23 cellular contexts compared by ENCODE assay signal in genomic region chr18:55592106-55592505, GRCh38. TPM values are rescaled to one million over a fixed set of nuclear protein-coding genes. Genes with fewer than 3 reads are reported as not detected.
A peak's percentile ranks its signal among the peaks of the same experiment; 100 is the strongest.
DNase-seq lines count a peak whose midpoint lies in the region; ATAC-seq, FAIRE-seq and TF ChIP-seq lines count a peak whose summit lies in the region.
"Had no signal": no experiment of that assay in that cellular context is flagged by ENCODE, and none has a peak within 500 bp of the region (broad histone marks: within the 10 kb centered on the region; RNA-seq: fewer than 3 reads in every experiment).

No MANE protein-coding gene starts in this region.

- H3K4me3 Mint-ChIP-seq in HFFc6 (no peak overlapping the region), neural crest cell (peak overlapping the region; percentile 5)
- H3K4me3 Mint-ChIP-seq: CD4-positive, CD25-positive, alpha-beta regulatory T cell had no signal

- no peak for TF ChIP-seq POLR2A in K562 (conservative IDR thresholded peaks at IDR 0.05)

- peak overlapping the region in 1 of 2 experiments; percentile 58; a peak in 2 of 4 replicates for H3K9ac ChIP-seq in K562 (ENCODE audit: insufficient read depth in 1 of 2, low read depth in 2 of 2, low read length in 2 of 2)
- H3K9ac ChIP-seq: BLaER1, SK-N-SH had no signal

- WGBS in K562 (ENCODE audit: insufficient coverage, low coverage, missing lambda C conversion rate): 33% methylated on average over 1 of the region's 1 CpG

- peak; percentile 58 for DNase-seq in EH (ENCODE audit: low read depth)
- peak; percentile 44 for DNase-seq in HFFc6
- DNase-seq in K562 (ENCODE audit: extremely low read depth in 1 of 4, low spot score in 3 of 4): peak in 1 of 4 experiments; percentile 38
- DNase-seq in neural crest cell (ENCODE audit: low read depth, low spot score): no peak
- DNase-seq in activated T-cell treated with anti-CD3 and anti-CD28 coated beads for 4 hours: no peak
- DNase-seq in NCI-H446 treated with DMSO at 0.1 percent for 48 hours (lab: John Stamatoyannopoulos, UW): no peak
- DNase-seq: CD4-positive, CD25-positive, alpha-beta regulatory T cell; DMS153; GDM1; HCEC 1CT; Kasumi-1; MG63; NCI-H1105 treated with DMSO at 0.1 percent for 48 hours; NCI-H1694; NCI-H2029 treated with DMSO at 0.1 percent for 48 hours; NCI-H526 treated with DMSO at 0.1 percent for 48 hours; Peyer's patch; SK-N-SH had no signal

- no TSS peak for BruUV-seq in K562 (replicated peaks; lab: Mats Ljungman, UMichigan)

- peaks cover 20% of the 10 kb centered on the region for H3K79me2 ChIP-seq in K562 (ENCODE audit: control insufficient read depth, insufficient read depth, low read length)

- H3K4me1 ChIP-seq in K562 (replicated peaks in 1 of 2; ENCODE audit: control insufficient read depth in 2 of 2, insufficient read depth in 2 of 2, low read length in 2 of 2): peaks cover 6 to 34% of the 10 kb centered on the region in 2 experiments
- H3K4me1 ChIP-seq: Peyer's patch had no signal

- no peaks in the 10 kb centered on the region for H3K36me3 ChIP-seq in K562 (ENCODE audit: control insufficient read depth, insufficient read depth, low read length)
- H3K36me3 ChIP-seq: BLaER1, MG63, Peyer's patch had no signal

- peak overlapping the region; percentile 48; the same call in 1 of the 2 replicates for H3K4me2 ChIP-seq in K562 (ENCODE audit: insufficient read depth, low read length)
- H3K4me2 ChIP-seq: BLaER1, SK-N-SH had no signal

- TF ChIP-seq CTCF in HFFc6 (IDR thresholded peaks at IDR 0.05): no peak
- no peak for TF ChIP-seq CTCF in K562 (IDR thresholded peaks at IDR 0.05 in 2 of 3, conservative IDR thresholded peaks at IDR 0.05 in 1 of 3; ENCODE audit: insufficient read depth in 2 of 3, low read depth in 1 of 3, low read length in 3 of 3)
- no peak for TF ChIP-seq CTCF in neural crest cell (conservative IDR thresholded peaks at IDR 0.05)

- no peaks in the 10 kb centered on the region; the same call in 1 of the 2 replicates for H3K9me3 Mint-ChIP-seq in HFFc6
- no peaks in the 10 kb centered on the region for H3K9me3 Mint-ChIP-seq in neural crest cell

- in situ Hi-C loops in K562 (cut with MboI): no loop called here

- H3K27ac Mint-ChIP-seq in HFFc6 (peak overlapping the region; percentile 66; the same call in 1 of the 2 replicates), neural crest cell (ENCODE audit: unreplicated experiment) (no peak overlapping the region)
- H3K27ac Mint-ChIP-seq: CD4-positive, CD25-positive, alpha-beta regulatory T cell had no signal

- peak overlapping the region; percentile 77 for H3K27ac ChIP-seq in K562 (ENCODE audit: extremely low read depth, low read depth, low read length)
- H3K27ac ChIP-seq: BLaER1, HL-60, Peyer's patch had no signal

- no peak for TF ChIP-seq RAD21 in K562 (CRISPR knock-in tag; conservative IDR thresholded peaks at IDR 0.05 in 1 of 2, IDR thresholded peaks at IDR 0.05 in 1 of 2)

- ATAC-seq in K562 (no peak), GM19035 (IDR thresholded peaks at IDR 0.05; ENCODE audit: unreplicated experiment) (no peak)
- ATAC-seq: GM12878 had no signal

- no peak overlapping the region for H3K4me3 ChIP-seq in K562
- H3K4me3 ChIP-seq: BLaER1, GM12878, MG63, Peyer's patch had no signal

- no peak for TF ChIP-seq EP300 in K562 (IDR thresholded peaks at IDR 0.05; ENCODE audit: low read length)

- intact Hi-C loops in K562 (cut with micrococcal nuclease): loop anchor here (5.0 kb wide), 2 partner anchors 140 to 175 kb away; no protein-coding TSS in a partner anchor

- no peaks in the 10 kb centered on the region; the same call in 1 of the 2 replicates for H3K9me3 ChIP-seq in K562 (replicated peaks; ENCODE audit: control insufficient read depth, insufficient read depth, low read depth, low read length)
- H3K9me3 ChIP-seq: MG63, Peyer's patch, SK-N-SH had no signal

- POLR2A ChIA-PET in K562 (lab: Yijun Ruan, JAX): no interaction called here

- peak overlapping the region; percentile 74 for H2AFZ ChIP-seq in K562 (ENCODE audit: low read depth, low read length)

- peak; percentile 63 for FAIRE-seq in K562 (lab: Jason Lieb, UNC)
- FAIRE-seq: GM12878, H1 had no signal

- H3K27me3 ChIP-seq in K562 (ENCODE audit: control insufficient read depth in 2 of 2, insufficient read depth in 2 of 2, low read length in 2 of 2): no peaks in the 10 kb centered on the region
- H3K27me3 ChIP-seq: BLaER1, MG63, Peyer's patch had no signal

- H3K4me1 Mint-ChIP-seq in HFFc6 (ENCODE audit: low read depth) (peaks cover 32% of the 10 kb centered on the region), neural crest cell (peaks cover 11% of the 10 kb centered on the region)

- no peaks in the 10 kb centered on the region for H4K20me1 ChIP-seq in K562 (replicated peaks; ENCODE audit: control insufficient read depth, insufficient read depth, low read length)
- H4K20me1 ChIP-seq: BLaER1 had no signal

- no peaks in the 10 kb centered on the region for H3K9me1 ChIP-seq in K562 (ENCODE audit: control insufficient read depth, insufficient read depth, low read length)

- H3K36me3 Mint-ChIP-seq in HFFc6 (ENCODE audit: low read depth) (no peaks in the 10 kb centered on the region), neural crest cell (ENCODE audit: low read depth) (no peaks in the 10 kb centered on the region)
- H3K36me3 Mint-ChIP-seq: CD4-positive, CD25-positive, alpha-beta regulatory T cell had no signal

- CTCF ChIA-PET in K562 (lab: Yijun Ruan, JAX; ENCODE audit: low intra/inter-chr PET ratio): no interaction called here

- H3K27me3 Mint-ChIP-seq in HFFc6 (ENCODE audit: insufficient read depth) (no peaks in the 10 kb centered on the region), neural crest cell (ENCODE audit: low read depth) (no peaks in the 10 kb centered on the region)

TF ChIP-seq in K562, 482 proteins besides CTCF, POLR2A, EP300 and RAD21:
- TF ChIP-seq SRSF3 (IDR thresholded peaks at IDR 0.05; ENCODE audit: insufficient read depth, low read length) (no peak), FOXK1 (CRISPR knock-in tag; IDR thresholded peaks at IDR 0.05; ENCODE audit: borderline replicate concordance) (no peak), GABPB2 (CRISPR knock-in tag; conservative IDR thresholded peaks at IDR 0.05) (no peak), L3MBTL2 (IDR thresholded peaks at IDR 0.05) (peak; percentile 22; the same call in 1 of the 2 replicates)

RNA-seq across cellular contexts. Expression of gene TCF4, which starts 4.1 kb away (rescaled TPM):
- total RNA-seq in HFFc6 (2021; fragmentation: NEBNext Ultra II Directional; extraction: Animal tissue kit (Norgen Biotek cat#: 25700)): 10 to 100 TPM; 50.4 to 71.1 (median 59.0) TPM
- total RNA-seq in K562 (2011; cell fraction: chromatin; rRNA removed; ENCODE audit: low replicate concordance): 45.5 and 85.0 TPM in 2 replicates
- 14.8 and 17.6 TPM in 2 replicates for total RNA-seq in K562 (2011; cell fraction: nucleolus; rRNA removed)
- 40.0 and 62.5 TPM in 2 replicates for total RNA-seq in K562 (2011; cell fraction: nucleoplasm; rRNA removed)
- 10.7 and 14.3 TPM in 2 replicates for total RNA-seq in K562 (2014; rRNA removed)
- 19.4 and 21.8 TPM in 2 replicates for total RNA-seq in K562 (2014; rRNA removed; fragmentation: Illumina TruSeq; extraction: Trizol)
- 17.8 and 18.2 TPM in 2 replicates for total RNA-seq in K562 (2015; rRNA removed; fragmentation: Illumina TruSeq; extraction: Trizol)
- total RNA-seq in K562 (2021): 22.9 and 24.7 TPM in 2 replicates
- polyA plus RNA-seq in K562 (2011; rRNA removed): 19.2 and 19.4 TPM in 2 replicates
- polyA plus RNA-seq in K562 (2011; cell fraction: cytosol; rRNA removed): 12.0 and 16.7 TPM in 2 replicates
- 25.4 and 32.0 TPM in 2 replicates for polyA plus RNA-seq in K562 (2011; cell fraction: nucleus; rRNA removed)
- 10.3 and 11.8 TPM in 2 replicates for polyA plus RNA-seq in K562 (2012)
- 10.8 and 15.2 TPM in 2 replicates for polyA plus RNA-seq in K562 (2014; fragmentation: Illumina TruSeq; extraction: Trizol)
- polyA plus RNA-seq in K562 (2014; fragmentation: Nextera tagmentation; extraction: Ambion mirVana): 10 to 100 TPM in 1 of 2 experiments, 1 to 10 TPM in 1; 4.8 to 10.0 TPM
- 8.4 and 8.6 TPM in 2 replicates for polyA plus RNA-seq in K562 (2014; rRNA removed)
- polyA minus RNA-seq in K562 (2011; rRNA and poly(A)+ RNA removed): 53.3 and 60.8 TPM in 2 replicates
- polyA minus RNA-seq in K562 (2011; cell fraction: cytosol; rRNA and poly(A)+ RNA removed): 13.0 and 18.2 TPM in 2 replicates
- polyA minus RNA-seq in K562 (2011; cell fraction: nucleus; rRNA and poly(A)+ RNA removed): 39.3 and 82.2 TPM in 2 replicates
- 82.5 and 89.9 TPM in 2 replicates for total RNA-seq in neural crest cell

Comparison
In these comparisons a context has a peak if more than half of its experiments do, and no peak if none do; other contexts are left out.
1. DNase-seq: peak in EH (single experiment) and HFFc6 (single experiment); none in neural crest cell (single experiment), activated T-cell treated with anti-CD3 and anti-CD28 coated beads for 4 hours (single experiment) and NCI-H446 treated with DMSO at 0.1 percent for 48 hours (single experiment).